8 cellular contexts compared by ENCODE assay signal in the genomic region with DNA sequence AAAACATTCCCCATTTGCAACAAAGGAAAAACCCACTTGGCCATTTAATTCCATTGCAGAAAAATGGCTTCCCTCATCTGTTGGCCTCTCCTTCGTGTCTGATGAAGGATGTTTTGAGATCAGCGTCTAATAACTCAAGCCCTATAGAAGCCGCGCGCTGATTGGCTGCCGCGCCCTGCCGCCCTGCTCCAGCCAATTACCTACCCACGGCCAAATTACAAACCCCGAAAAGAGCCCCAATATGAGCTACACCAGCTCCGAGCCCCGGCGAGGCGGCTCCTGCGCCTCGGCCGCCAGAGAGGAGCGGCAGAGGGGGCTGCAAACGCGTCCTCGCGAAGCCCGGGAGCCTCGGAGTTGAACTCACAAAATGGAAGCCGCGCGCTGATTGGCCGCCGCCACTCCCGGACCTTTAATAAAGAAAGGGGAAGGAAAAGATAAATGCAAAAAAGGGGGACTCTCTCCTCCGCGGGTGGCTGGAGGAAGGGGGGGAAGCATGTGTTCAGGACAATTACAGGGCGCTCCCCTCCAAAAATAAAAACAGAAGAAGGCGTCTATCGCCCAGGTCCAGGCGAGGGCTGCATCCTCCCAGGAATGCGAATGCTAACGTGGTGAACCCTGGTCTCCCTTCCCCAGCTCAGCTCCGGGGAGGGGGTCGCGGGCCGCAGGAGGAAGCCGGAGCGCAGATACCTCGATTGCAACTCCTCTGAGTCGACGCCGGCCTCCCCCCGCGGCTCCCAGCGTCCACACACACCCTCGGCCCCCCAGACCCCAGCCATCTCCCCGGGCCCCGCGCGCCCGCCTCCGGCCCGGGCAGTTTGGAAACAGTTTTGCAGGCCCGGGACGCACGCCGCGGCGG. TPM values are rescaled to one million over a fixed set of nuclear protein-coding genes. Genes with fewer than 3 reads are reported as not detected.
DNase-seq lines count a peak whose midpoint lies in the region; ATAC-seq and TF ChIP-seq lines count a peak whose summit lies in the region.

No MANE protein-coding gene starts in this region.

- TF ChIP-seq POLR2A in gastroesophageal sphincter (IDR thresholded peaks at IDR 0.05) = peak; percentile 94 to 96

- H3K27ac ChIP-seq in HEK293 (ENCODE audit: extremely low read depth, low read depth, low read length) (peak overlapping the region; percentile 100), SK-N-MC (peak overlapping the region; percentile 93), gastroesophageal sphincter (peak overlapping the region; percentile 100), neuronal stem cell (replicated peaks; ENCODE audit: low read length) (peak overlapping the region; percentile 98), substantia nigra (ENCODE audit: low read depth, low read length, poor library complexity, severe bottlenecking) (peak overlapping the region; percentile 100)

- peak overlapping the region; percentile 57 for H3K23ac ChIP-seq in neuronal stem cell (ENCODE audit: low read depth, low read length, poor library complexity)

- peak; percentile 59 for ATAC-seq in gastroesophageal sphincter

- H3K4me1 ChIP-seq in ES-I3 (ENCODE audit: insufficient read depth, low read length) = peaks cover 21% of the 10 kb centered on the region; the same call in 1 of the 2 replicates
- H3K4me1 ChIP-seq in HEK293 (ENCODE audit: control insufficient read depth, insufficient read depth, low read length) = peaks cover 18% of the 10 kb centered on the region
- H3K4me1 ChIP-seq in gastroesophageal sphincter = peaks cover 0 to 62% (median 28%) of the 10 kb centered on the region in 3 donors
- H3K4me1 ChIP-seq in neuronal stem cell (ENCODE audit: control insufficient read depth in 2 of 2, insufficient read depth in 1 of 2, low read depth in 1 of 2, low read length in 2 of 2) = peaks cover 20 to 33% of the 10 kb centered on the region in 2 donors

- H3K27me3 ChIP-seq in gastroesophageal sphincter (no peaks in the 10 kb centered on the region), neuronal stem cell (ENCODE audit: control insufficient read depth in 3 of 3, insufficient read depth in 3 of 3, low read depth in 1 of 3, low read length in 3 of 3) (no peaks in the 10 kb centered on the region)

- peak overlapping the region; percentile 94 for H2AK5ac ChIP-seq in neuronal stem cell (ENCODE audit: low read depth, low read length)

- peak overlapping the region; percentile 97 for H3K18ac ChIP-seq in neuronal stem cell (ENCODE audit: low read length)

- TF ChIP-seq EP300 in gastroesophageal sphincter (IDR thresholded peaks at IDR 0.05) = no peak

- POLR2A ChIA-PET in HEK293 (lab: Yijun Ruan, JAX) = interaction anchor here (0.6 to 2.1 kb wide), 12 partner anchors 8 to 347 kb away, joined by 3 to 18 read pairs (median 4); a partner anchor contains a TSS

- peak overlapping the region; percentile 98 for H3K4me2 ChIP-seq in neuronal stem cell (ENCODE audit: insufficient read depth, low read length, poor library complexity, severe bottlenecking)

- H2BK120ac ChIP-seq in neuronal stem cell (ENCODE audit: low read depth, low read length) = peak overlapping the region; percentile 99

- no peak overlapping the region for H4K91ac ChIP-seq in neuronal stem cell (ENCODE audit: low read depth, low read length, poor library complexity)

- TF ChIP-seq CTCF in HEK293 (tag by site-specific recombination; IDR thresholded peaks at IDR 0.05) (peak; percentile 19; the same call in 1 of the 2 replicates), gastroesophageal sphincter (IDR thresholded peaks at IDR 0.05) (no peak)

- no peak overlapping the region for H2BK12ac ChIP-seq in neuronal stem cell (ENCODE audit: low read length)

- no peak overlapping the region for H3K14ac ChIP-seq in neuronal stem cell (ENCODE audit: low read length)

- peak overlapping the region; percentile 86 for H2AFZ ChIP-seq in neuronal stem cell (ENCODE audit: low read length)

- CTCF ChIA-PET in HEK293 (lab: Yijun Ruan, JAX) = interaction anchor here (0.6 to 15.1 kb wide), 8 partner anchors 8 to 308 kb away, joined by 3 to 393 read pairs (median 4); a partner anchor contains a TSS

- peak; percentile 85 for DNase-seq in NCI-H1092 (lab: John Stamatoyannopoulos, UW)
- peak; percentile 94 for DNase-seq in SK-N-MC (ENCODE audit: low read depth, low spot score)
- peak; percentile 88 for DNase-seq in activated naive CD4-positive, alpha-beta T cell treated with anti-CD3 and anti-CD28 coated beads, Interleukin-2, amount 50 U/mL, for 16 hours
- peak; percentile 89 for DNase-seq in neuronal stem cell (ENCODE audit: low spot score)
- DNase-seq in substantia nigra (lab: John Stamatoyannopoulos, UW) = peak; percentile 72 to 99 (median 92)

- H4K8ac ChIP-seq in neuronal stem cell (ENCODE audit: low read depth, low read length) = no peak overlapping the region

- peak overlapping the region; percentile 84 for H3K4ac ChIP-seq in neuronal stem cell (ENCODE audit: low read length)

- H3K79me1 ChIP-seq in neuronal stem cell (ENCODE audit: low read depth, low read length) = peaks cover 21% of the 10 kb centered on the region

- peak overlapping the region; percentile 71 for H3K4me3 ChIP-seq in HEK293 (ENCODE audit: low read depth, low read length)
- peak overlapping the region; percentile 74 for H3K4me3 ChIP-seq in SK-N-MC
- peak overlapping the region; percentile 85 for H3K4me3 ChIP-seq in gastroesophageal sphincter
- peak overlapping the region; percentile 56 to 83 for H3K4me3 ChIP-seq in neuronal stem cell (ENCODE audit: low read length in 2 of 2)

- no peaks in the 10 kb centered on the region for H3K9me3 ChIP-seq in ES-I3 (ENCODE audit: control insufficient read depth, insufficient read depth, low read length)
- no peaks in the 10 kb centered on the region for H3K9me3 ChIP-seq in HEK293 (ENCODE audit: control insufficient read depth, insufficient read depth, low read depth, low read length)
- no peaks in the 10 kb centered on the region for H3K9me3 ChIP-seq in SK-N-MC (ENCODE audit: low read depth, low read length)
- H3K9me3 ChIP-seq in gastroesophageal sphincter = no peaks in the 10 kb centered on the region
- no peaks in the 10 kb centered on the region for H3K9me3 ChIP-seq in neuronal stem cell (replicated peaks in 1 of 2; ENCODE audit: control insufficient read depth in 2 of 2, insufficient read depth in 1 of 2, low read depth in 1 of 2, low read length in 2 of 2)

- WGBS in gastroesophageal sphincter (ENCODE audit: low coverage in 1 of 2), 2 donors = 0 to 1% methylated on average over 7 to 23 of the region's 65 CpGs
- WGBS in neuronal stem cell (ENCODE audit: extremely low coverage in 2 of 2, insufficient read length in 2 of 2, insufficient replicate concordance in 1 of 2), 2 donors = no CpG with 5 or more reads among the region's 65 CpGs

- peak overlapping the region; percentile 99 for H3K9ac ChIP-seq in ES-I3 (ENCODE audit: low read depth, low read length)
- peak overlapping the region; percentile 94 for H3K9ac ChIP-seq in SK-N-MC (ENCODE audit: insufficient read length)
- peak overlapping the region; percentile 90 for H3K9ac ChIP-seq in neuronal stem cell (ENCODE audit: low read depth, low read length, poor library complexity)

- no peak overlapping the region for H2BK15ac ChIP-seq in neuronal stem cell (ENCODE audit: low read length)

- H3K36me3 ChIP-seq in ES-I3 (ENCODE audit: insufficient read depth, low read length) = no peaks in the 10 kb centered on the region; the same call in 1 of the 2 replicates
- H3K36me3 ChIP-seq in HEK293 (ENCODE audit: control insufficient read depth in 2 of 2, insufficient read depth in 1 of 2, low read length in 2 of 2) = peaks cover 0 to 21% of the 10 kb centered on the region in 2 experiments; a peak in 1 of 3 replicates
- H3K36me3 ChIP-seq in SK-N-MC (ENCODE audit: insufficient read depth, low read length) = peaks cover 5% of the 10 kb centered on the region; the same call in 1 of the 2 replicates
- peaks cover 0 to 13% of the 10 kb centered on the region in 2 donors for H3K36me3 ChIP-seq in gastroesophageal sphincter
- peaks cover 15 to 41% of the 10 kb centered on the region in 2 donors for H3K36me3 ChIP-seq in neuronal stem cell (replicated peaks in 1 of 2; ENCODE audit: control insufficient read depth in 2 of 2, insufficient read depth in 2 of 2, low read length in 2 of 2)

- H2BK5ac ChIP-seq in neuronal stem cell (ENCODE audit: low read length) = peak overlapping the region; percentile 80

TF ChIP-seq in HEK293, 187 proteins besides CTCF, POLR2A, EP300 and RAD21 (continues in another document):
- 0 out of 2 replicates have a peak, but pooled peaks have one; percentile 24 for TF ChIP-seq TRIM28 (IDR thresholded peaks at IDR 0.05; ENCODE audit: borderline replicate concordance, low read length)
- peak; percentile 76 for TF ChIP-seq PRDM1 (tag by site-specific recombination; IDR thresholded peaks at IDR 0.05)
- TF ChIP-seq ZNF48 (tag by site-specific recombination; IDR thresholded peaks at IDR 0.05) = no peak
- TF ChIP-seq, protein P1, sequence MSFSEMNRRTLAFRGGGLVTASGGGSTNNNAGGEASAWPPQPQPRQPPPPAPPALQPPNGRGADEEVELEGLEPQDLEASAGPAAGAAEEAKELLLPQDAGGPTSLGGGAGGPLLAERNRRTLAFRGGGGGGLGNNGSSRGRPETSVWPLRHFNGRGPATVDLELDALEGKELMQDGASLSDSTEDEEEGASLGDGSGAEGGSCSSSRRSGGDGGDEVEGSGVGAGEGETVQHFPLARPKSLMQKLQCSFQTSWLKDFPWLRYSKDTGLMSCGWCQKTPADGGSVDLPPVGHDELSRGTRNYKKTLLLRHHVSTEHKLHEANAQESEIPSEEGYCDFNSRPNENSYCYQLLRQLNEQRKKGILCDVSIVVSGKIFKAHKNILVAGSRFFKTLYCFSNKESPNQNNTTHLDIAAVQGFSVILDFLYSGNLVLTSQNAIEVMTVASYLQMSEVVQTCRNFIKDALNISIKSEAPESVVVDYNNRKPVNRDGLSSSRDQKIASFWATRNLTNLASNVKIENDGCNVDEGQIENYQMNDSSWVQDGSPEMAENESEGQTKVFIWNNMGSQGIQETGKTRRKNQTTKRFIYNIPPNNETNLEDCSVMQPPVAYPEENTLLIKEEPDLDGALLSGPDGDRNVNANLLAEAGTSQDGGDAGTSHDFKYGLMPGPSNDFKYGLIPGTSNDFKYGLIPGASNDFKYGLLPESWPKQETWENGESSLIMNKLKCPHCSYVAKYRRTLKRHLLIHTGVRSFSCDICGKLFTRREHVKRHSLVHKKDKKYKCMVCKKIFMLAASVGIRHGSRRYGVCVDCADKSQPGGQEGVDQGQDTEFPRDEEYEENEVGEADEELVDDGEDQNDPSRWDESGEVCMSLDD (tag by site-specific recombination; IDR thresholded peaks at IDR 0.05) = peak; percentile 89
- TF ChIP-seq ZIC2 (tag by site-specific recombination; IDR thresholded peaks at IDR 0.05) = peak; percentile 55
- TF ChIP-seq MEIS1 (CRISPR knock-in tag; IDR thresholded peaks at IDR 0.05; ENCODE audit: borderline replicate concordance) = no peak

RNA-seq across cellular contexts. Expression of a gene that starts 0.7 kb away (rescaled TPM):
- total RNA-seq in gastroesophageal sphincter = 10 to 100 TPM in 3 of 4 donors, 1 to 10 TPM in 1; 9.6 to 25.1 (median 20.3) TPM
- 6.1 TPM for polyA plus RNA-seq in neuronal stem cell (2013, experiment 1 of 2)
- polyA plus RNA-seq in neuronal stem cell (2013, experiment 2 of 2) = 6.2 TPM

RNA-seq across cellular contexts. Expression of a gene that starts 9.6 kb away (rescaled TPM):
- 10 to 100 TPM in 3 of 4 donors, 1 to 10 TPM in 1; 9.4 to 15.7 (median 12.1) TPM for total RNA-seq in gastroesophageal sphincter
- polyA plus RNA-seq in neuronal stem cell (2013, experiment 1 of 2) = 16.5 TPM
- 15.5 TPM for polyA plus RNA-seq in neuronal stem cell (2013, experiment 2 of 2)

RNA-seq across cellular contexts. Expression of a gene that starts 55.6 kb away (rescaled TPM):
- total RNA-seq in gastroesophageal sphincter = 1 to 10 TPM in 3 of 4 donors, not detected in 1; 1.2 to 5.0 (median 2.6) TPM
- 0.13 TPM for polyA plus RNA-seq in neuronal stem cell (2013, experiment 1 of 2)
- 0.18 TPM for polyA plus RNA-seq in neuronal stem cell (2013, experiment 2 of 2)

Comparison
In these comparisons a context has a peak if more than half of its experiments do, and no peak if none do; other contexts are left out.
1. Peak in every context shown above with its lines: DNase-seq, ATAC-seq, H3K4me3 ChIP-seq and H3K27ac ChIP-seq.